ENCODE assay signal across 24 cellular contexts in the genomic region with DNA sequence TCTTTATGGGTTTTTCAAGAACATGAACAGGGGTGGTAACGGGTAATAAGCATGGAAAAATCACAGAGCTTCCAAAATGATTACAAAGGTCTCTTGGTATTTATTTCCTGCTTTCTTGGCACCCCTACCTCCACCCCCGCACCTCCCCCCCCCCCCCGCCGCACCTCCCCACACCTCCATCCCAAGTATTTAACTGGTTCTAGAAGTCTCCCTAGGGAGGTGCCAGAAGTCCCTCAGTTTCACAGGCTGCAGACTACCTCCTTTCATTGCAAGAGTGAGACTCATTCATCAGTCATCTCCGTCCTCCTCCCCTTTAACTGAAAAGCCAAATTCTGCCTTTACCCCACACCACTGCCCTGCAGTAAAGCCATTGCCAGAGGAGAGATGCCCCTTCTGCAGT.
A peak's percentile ranks its signal among the peaks of the same experiment; 100 is the strongest.
DNase-seq lines count a peak whose midpoint lies in the region; ATAC-seq and TF ChIP-seq lines count a peak whose summit lies in the region.
"Had no signal": no experiment of that assay in that cellular context is flagged by ENCODE, and none has a peak within 500 bp of the region (broad histone marks: within the 10 kb centered on the region; RNA-seq: fewer than 3 reads in every experiment).

No MANE protein-coding gene starts in this region.

- H3K27ac ChIP-seq in uterus (peak overlapping the region; percentile 25 to 32), heart right ventricle (no peak overlapping the region)
- H3K27ac ChIP-seq: BLaER1 had no signal

- no peaks in the 10 kb centered on the region for H3K4me1 ChIP-seq in uterus
- H3K4me1 ChIP-seq in heart right ventricle, result no peaks in the 10 kb centered on the region
- H3K4me1 ChIP-seq: BE2C, BLaER1 had no signal

- H3K4me3 ChIP-seq in MG63, result no peak overlapping the region
- no peak overlapping the region for H3K4me3 ChIP-seq in uterus
- H3K4me3 ChIP-seq in heart right ventricle, result no peak overlapping the region
- H3K4me3 ChIP-seq: BLaER1, GM12878 had no signal

- H3K27me3 ChIP-seq in MG63 (no peaks in the 10 kb centered on the region), uterus (no peaks in the 10 kb centered on the region), heart right ventricle (no peaks in the 10 kb centered on the region)
- H3K27me3 ChIP-seq: BE2C, BLaER1 had no signal

- H3K9me3 ChIP-seq in MG63 (peaks cover 15% of the 10 kb centered on the region), uterus (no peaks in the 10 kb centered on the region), heart right ventricle (peaks cover 0 to 9% (median 0%) of the 10 kb centered on the region in 11 donors)
- H3K9me3 ChIP-seq: BE2C, BLaER1 had no signal

- peak; percentile 48 for ATAC-seq in omental fat pad (ENCODE audit: low FRiP score)
- ATAC-seq in GM18909 (IDR thresholded peaks at IDR 0.05; ENCODE audit: poor library complexity, unreplicated experiment), result no peak
- ATAC-seq in heart right ventricle, result no peak
- ATAC-seq: GM12878 had no signal

- DNase-seq in MG63, result peak; percentile 14
- DNase-seq in NCI-H226, result peak; percentile 89
- DNase-seq in omental fat pad (ENCODE audit: low spot score), result no peak
- no peak for DNase-seq in uterus
- DNase-seq in heart right ventricle, result no peak
- no peak for DNase-seq in dedifferentiated amniotic fluid mesenchymal stem cell (ENCODE audit: extremely low spot score)
- DNase-seq: 8988T; ACHN; BE2C; C1 segment of cervical spinal cord; CD4-positive, alpha-beta memory T cell; CD4-positive, CD25-positive, alpha-beta regulatory T cell; CD8-positive, alpha-beta memory T cell; COR-L47; DMS 273 treated with DMSO at 0.1 percent for 48 hours; DMS153; DMS53; DMS79; DND-41; EL; GDM1 had no signal

- H3K36me3 ChIP-seq in MG63, result no peaks in the 10 kb centered on the region
- H3K36me3 ChIP-seq in uterus, result no peaks in the 10 kb centered on the region
- H3K36me3 ChIP-seq in heart right ventricle, result no peaks in the 10 kb centered on the region
- H3K36me3 ChIP-seq: BE2C, BLaER1 had no signal

- TF ChIP-seq POLR2A in uterus (IDR thresholded peaks at IDR 0.05), result no peak

- 86% methylated on average over 4 to 5 of the region's 5 CpGs for WGBS in heart right ventricle, 2 donors

- intact Hi-C loops in uterus (cut with DNase I; ENCODE audit: low total_unique reads) (no loop called here), heart right ventricle (cut with DNase I) (no loop called here)

- TF ChIP-seq CTCF in omental fat pad (IDR thresholded peaks at IDR 0.05), result no peak
- no peak for TF ChIP-seq CTCF in uterus (IDR thresholded peaks at IDR 0.05)
- TF ChIP-seq CTCF in heart right ventricle (IDR thresholded peaks at IDR 0.05), result no peak

Comparison
In these comparisons a context has a peak if more than half of its experiments do, and no peak if none do; other contexts are left out.
1. DNase-seq: peak in MG63 (single experiment) and NCI-H226 (single experiment); none in omental fat pad (single experiment), uterus (0 of 2), heart right ventricle (0 of 2) and dedifferentiated amniotic fluid mesenchymal stem cell (single experiment).
2. H3K27ac ChIP-seq: peak in uterus (2 of 2); none in heart right ventricle (0 of 10).